In genomic region chr17:11803635-11804034, GRCh38 we compare ENCODE assay signal across 26 cellular contexts.
"Had no signal": no experiment of that assay in that cellular context is flagged by ENCODE, and none has a peak within 500 bp of the region (broad histone marks: within the 10 kb centered on the region; RNA-seq: fewer than 3 reads in every experiment).

No MANE protein-coding gene starts in this region.

- H3K4me1 ChIP-seq: SJSA1 had no signal

- H3K4me3 ChIP-seq: K562, SJSA1 had no signal

- H3K27me3 ChIP-seq: SJSA1 had no signal

- ATAC-seq: activated CD8-positive, alpha-beta memory T cell treated with anti-CD3 and anti-CD28 coated beads, Interleukin-2, amount 10 ng/mL, durations not matched to agents 7 days and 5 days; activated naive CD4-positive, alpha-beta T cell treated with anti-CD3 and anti-CD28 coated beads, Interleukin-2, amount 50 U/mL, for 72 hours; K562; PC-3; WTC11 had no signal

- H3K4me3 Mint-ChIP-seq: activated CD8-positive, alpha-beta memory T cell treated with anti-CD3 and anti-CD28 coated beads, Interleukin-2, amount 10 ng/mL, durations not matched to agents 7 days and 5 days; activated T-cell treated with anti-CD3 and anti-CD28 coated beads, Interleukin-2, amount 50 U/mL, for 24 hours; activated T-helper 1 cell treated with anti-CD3 and anti-CD28 coated beads, Interleukin-12 subunit alpha, Interleukin-12 subunit beta, Interleukin-2, Interleukin-4 antibody, amounts not matched to agents 30 ng/mL and 10 ng/mL and 1 ng/mL, durations not matched to agents 14 hours and 24 hours and 36 hours; brain; T-helper 1 cell treated with Interleukin-12 subunit alpha and Interleukin-12 subunit beta and Interleukin-4 antibody, amounts not matched to agents 30 μg/mL and 1 μg/mL, for 36 hours; WTC11 had no signal

- H3K9me3 ChIP-seq: SJSA1 had no signal

- H3K36me3 ChIP-seq: SJSA1 had no signal

- H3K27me3 Mint-ChIP-seq: activated CD8-positive, alpha-beta memory T cell treated with anti-CD3 and anti-CD28 coated beads, Interleukin-2, amount 10 ng/mL, durations not matched to agents 7 days and 5 days had no signal

- H3K9me3 Mint-ChIP-seq: activated T-cell treated with anti-CD3 and anti-CD28 coated beads, Interleukin-2, amount 50 U/mL, for 24 hours had no signal

- DNase-seq: activated CD4-positive, alpha-beta T cell treated with anti-CD3 and anti-CD28 coated beads for 48 hours; activated CD4-positive, alpha-beta T cell treated with anti-CD3 and anti-CD28 coated beads, Interleukin-2, amount 50 U/mL, for 4 hours; activated CD4-positive, CD25-positive, alpha-beta regulatory T cell treated with anti-CD3 and anti-CD28 coated beads, Interleukin-2, amount 50 U/mL, for 72 hours; activated CD8-positive, alpha-beta memory T cell treated with anti-CD3 and anti-CD28 coated beads, Interleukin-2, amount 10 ng/mL, durations not matched to agents 7 days and 5 days; activated effector memory CD4-positive, alpha-beta T cell treated with Interleukin-2 at 50 U/mL for 16 hours; activated naive CD4-positive, alpha-beta T cell treated with Interleukin-2 at 50 U/mL for 16 hours; activated T-cell treated with anti-CD3 and anti-CD28 coated beads, Interleukin-2, amount 50 U/mL, for 24 hours; amygdala; Karpas-422; MM.1S; NCI-H1105; NCI-H1436; NCI-H1694 treated with DMSO at 0.1 percent for 48 hours; NCI-H2029 treated with DMSO at 0.1 percent for 48 hours; NCI-H345; NCI-H510A; NCI-H526 treated with DMSO at 0.1 percent for 48 hours; PC-3; SHP77 had no signal

- H3K4me1 Mint-ChIP-seq: activated CD8-positive, alpha-beta memory T cell treated with anti-CD3 and anti-CD28 coated beads, Interleukin-2, amount 10 ng/mL, durations not matched to agents 7 days and 5 days had no signal

- H3K36me3 Mint-ChIP-seq: activated CD8-positive, alpha-beta memory T cell treated with anti-CD3 and anti-CD28 coated beads, Interleukin-2, amount 10 ng/mL, durations not matched to agents 7 days and 5 days; brain had no signal

- H3K27ac ChIP-seq: SJSA1 had no signal

- H3K27ac Mint-ChIP-seq: activated CD8-positive, alpha-beta memory T cell treated with anti-CD3 and anti-CD28 coated beads, Interleukin-2, amount 10 ng/mL, durations not matched to agents 7 days and 5 days; activated naive CD4-positive, alpha-beta T cell treated with anti-CD3 and anti-CD28 coated beads, Interleukin-2, amount 50 U/mL, for 72 hours; activated T-cell treated with anti-CD3 and anti-CD28 coated beads, Interleukin-2, amount 50 U/mL, for 24 hours; activated T-helper 1 cell treated with anti-CD3 and anti-CD28 coated beads, Interleukin-12 subunit alpha, Interleukin-12 subunit beta, Interleukin-2, Interleukin-4 antibody, amounts not matched to agents 30 ng/mL and 10 ng/mL and 1 ng/mL, durations not matched to agents 14 hours and 24 hours and 36 hours; T-helper 1 cell treated with Interleukin-12 subunit alpha and Interleukin-12 subunit beta and Interleukin-4 antibody, amounts not matched to agents 30 μg/mL and 1 μg/mL, for 36 hours; WTC11 had no signal
